Comparison of ENCODE assay signal across 1 cellular context in the genomic region with DNA sequence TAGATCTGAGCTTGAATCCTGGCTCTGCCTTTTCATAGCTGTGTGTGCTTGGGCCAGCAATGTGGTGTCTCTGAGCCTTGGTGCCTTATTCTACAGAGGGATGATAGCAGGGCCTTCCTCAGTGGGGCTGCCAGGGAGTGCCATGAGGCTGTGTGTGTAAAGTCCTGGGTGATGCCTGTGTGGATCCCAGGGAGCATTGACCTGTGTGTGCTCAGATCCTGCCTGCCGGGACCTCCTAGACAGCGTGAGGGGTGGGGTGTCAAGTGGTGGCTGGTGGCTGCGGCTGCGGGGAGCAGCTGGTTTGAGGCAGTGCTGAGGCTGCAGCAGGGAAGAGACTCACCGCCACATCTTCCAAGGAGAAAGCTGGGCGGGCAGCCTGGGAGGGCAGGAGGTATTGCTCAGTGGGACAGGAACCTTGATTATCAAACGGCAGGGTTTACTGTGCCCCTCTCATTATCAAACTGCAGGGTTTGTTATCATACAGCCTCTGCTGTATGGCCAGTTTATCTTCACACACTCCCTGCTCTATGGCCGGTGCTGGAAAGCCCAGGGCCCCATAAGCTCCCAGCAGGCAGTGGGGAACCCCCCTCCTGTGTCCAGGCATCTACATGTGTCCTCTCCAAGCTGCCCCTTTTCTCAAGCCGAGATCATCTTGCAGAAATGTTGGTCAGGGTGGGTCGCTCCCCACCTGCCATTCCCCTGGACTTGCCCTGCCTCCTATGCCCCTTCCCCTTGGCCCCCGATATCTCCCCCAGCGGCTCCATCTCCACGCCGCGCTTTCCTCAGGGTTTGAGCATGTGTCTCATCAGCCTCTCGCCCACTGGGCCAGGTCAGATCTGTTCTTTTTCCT.
TF ChIP-seq lines count a peak whose summit lies in the region.

No MANE protein-coding gene starts in this region.

TF ChIP-seq in K562, 482 proteins besides CTCF, POLR2A, EP300 and RAD21 (continued from another document and continues in another):
- TF ChIP-seq POLR3G (IDR thresholded peaks at IDR 0.05; ENCODE audit: extremely low read depth, insufficient read length, insufficient replicate concordance) (no peak), ZNF408 (CRISPR knock-in tag; IDR thresholded peaks at IDR 0.05; ENCODE audit: low read depth) (no peak), NFE2L1 (tag; IDR thresholded peaks at IDR 0.05; ENCODE audit: borderline replicate concordance, low read depth) (no peak), TCF7 (IDR thresholded peaks at IDR 0.05; ENCODE audit: borderline replicate concordance) (no peak), CBFA2T2 (conservative IDR thresholded peaks at IDR 0.05) (peak; percentile 92), ZNF24 (IDR thresholded peaks at IDR 0.05) (no peak), CBFA2T3 (IDR thresholded peaks at IDR 0.05) (peak; percentile 96), SMARCA5 (IDR thresholded peaks at IDR 0.05) (peak; percentile 91), CEBPB (tag; IDR thresholded peaks at IDR 0.05) (no peak), ZNF41 (CRISPR knock-in tag; conservative IDR thresholded peaks at IDR 0.05) (no peak), MAZ (CRISPR knock-in tag; conservative IDR thresholded peaks at IDR 0.05 in 1 of 2, IDR thresholded peaks at IDR 0.05 in 1 of 2) (no peak; a peak in 1 of 4 replicates), FOXP4 (CRISPR knock-in tag; IDR thresholded peaks at IDR 0.05; ENCODE audit: borderline replicate concordance) (no peak), MXI1 (IDR thresholded peaks at IDR 0.05; ENCODE audit: low read depth, low read length) (no peak), PTBP1 (IDR thresholded peaks at IDR 0.05; ENCODE audit: low read depth, low read length) (0 out of 2 replicates have a peak, but pooled peaks have one; percentile 16), ZFP36 (IDR thresholded peaks at IDR 0.05; ENCODE audit: low read depth, low read length, partially characterized antibody) (peak; percentile 94), NR4A1 (CRISPR knock-in tag; IDR thresholded peaks at IDR 0.05) (no peak), NR4A1 (tag; IDR thresholded peaks at IDR 0.05) (peak; percentile 78), BRF1 (IDR thresholded peaks at IDR 0.05; ENCODE audit: borderline replicate concordance, extremely low read depth, insufficient read length) (no peak), RBFOX2 (IDR thresholded peaks at IDR 0.05; ENCODE audit: low read depth, low read length) (peak; percentile 62; the same call in 1 of the 2 replicates), TEAD2 (tag; IDR thresholded peaks at IDR 0.05) (no peak), RBM39 (optimal IDR thresholded peaks at IDR 0.05; ENCODE audit: low read depth, low read length) (no peak), CBX5 (IDR thresholded peaks at IDR 0.05; ENCODE audit: borderline replicate concordance, low read depth) (no peak), ETV6 (IDR thresholded peaks at IDR 0.05; ENCODE audit: borderline replicate concordance in 1 of 2, low read depth in 2 of 2, low read length in 1 of 2) (no peak), ETV6 (CRISPR knock-in tag; IDR thresholded peaks at IDR 0.05; ENCODE audit: borderline replicate concordance) (no peak), MIER1 (IDR thresholded peaks at IDR 0.05; ENCODE audit: low read depth) (peak; percentile 40; the same call in 1 of the 2 replicates), NFIC (IDR thresholded peaks at IDR 0.05) (peak; percentile 77), NRF1 (conservative IDR thresholded peaks at IDR 0.05 in 1 of 2, IDR thresholded peaks at IDR 0.05 in 1 of 2) (peak; percentile 16 to 23; a peak in 2 of 4 replicates), MTF1 (CRISPR knock-in tag; IDR thresholded peaks at IDR 0.05; ENCODE audit: borderline replicate concordance) (no peak), GABPB1 (CRISPR knock-in tag; IDR thresholded peaks at IDR 0.05) (peak; percentile 49; the same call in 1 of the 2 replicates), ZSCAN32 (CRISPR knock-in tag; IDR thresholded peaks at IDR 0.05) (no peak), ZBTB26 (CRISPR knock-in tag; IDR thresholded peaks at IDR 0.05) (no peak), NFATC3 (IDR thresholded peaks at IDR 0.05) (no peak), CBX1 (IDR thresholded peaks at IDR 0.05; ENCODE audit: low read depth) (0 out of 2 replicates have a peak, but pooled peaks have one; percentile 30), YY1 (IDR thresholded peaks at IDR 0.05; ENCODE audit: borderline replicate concordance in 1 of 3, control insufficient read depth in 1 of 3, extremely low read depth in 1 of 3, insufficient read depth in 3 of 3, insufficient read length in 1 of 3, insufficient replicate concordance in 2 of 3, low read depth in 1 of 3, low read length in 2 of 3) (peak in 2 of 3 experiments; percentile 11 to 68), NR3C1 (CRISPR knock-in tag; IDR thresholded peaks at IDR 0.05) (no peak), TBP (optimal IDR thresholded peaks at IDR 0.05; ENCODE audit: low read depth, low read length) (peak; percentile 40), ZNF740 (CRISPR knock-in tag; IDR thresholded peaks at IDR 0.05) (peak; percentile 53; the same call in 1 of the 2 replicates), ZNF740 (tag; IDR thresholded peaks at IDR 0.05) (no peak), GATA2 (CRISPR knock-in tag; IDR thresholded peaks at IDR 0.05) (peak; percentile 61; the same call in 1 of the 2 replicates), TRIM28 (IDR thresholded peaks at IDR 0.05) (no peak), XRCC4 (IDR thresholded peaks at IDR 0.05; ENCODE audit: extremely low read depth, insufficient read depth, insufficient read length) (no peak), STAG1 (CRISPR knock-in tag; IDR thresholded peaks at IDR 0.05; ENCODE audit: borderline replicate concordance) (no peak), CREM (IDR thresholded peaks at IDR 0.05; ENCODE audit: low read depth) (peak; percentile 55), SMARCC2 (IDR thresholded peaks at IDR 0.05; ENCODE audit: low read depth) (no peak), RNF2 (IDR thresholded peaks at IDR 0.05) (peak; percentile 53; the same call in 1 of the 2 replicates), RCOR1 (IDR thresholded peaks at IDR 0.05; ENCODE audit: borderline replicate concordance in 1 of 2, low read depth in 2 of 2, low read length in 2 of 2) (peak in 1 of 2 experiments; percentile 78; a peak in 2 of 4 replicates)
- TF ChIP-seq, protein P1, sequence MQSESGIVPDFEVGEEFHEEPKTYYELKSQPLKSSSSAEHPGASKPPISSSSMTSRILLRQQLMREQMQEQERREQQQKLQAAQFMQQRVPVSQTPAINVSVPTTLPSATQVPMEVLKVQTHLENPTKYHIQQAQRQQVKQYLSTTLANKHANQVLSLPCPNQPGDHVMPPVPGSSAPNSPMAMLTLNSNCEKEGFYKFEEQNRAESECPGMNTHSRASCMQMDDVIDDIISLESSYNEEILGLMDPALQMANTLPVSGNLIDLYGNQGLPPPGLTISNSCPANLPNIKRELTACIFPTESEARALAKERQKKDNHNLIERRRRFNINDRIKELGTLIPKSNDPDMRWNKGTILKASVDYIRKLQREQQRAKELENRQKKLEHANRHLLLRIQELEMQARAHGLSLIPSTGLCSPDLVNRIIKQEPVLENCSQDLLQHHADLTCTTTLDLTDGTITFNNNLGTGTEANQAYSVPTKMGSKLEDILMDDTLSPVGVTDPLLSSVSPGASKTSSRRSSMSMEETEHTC (IDR thresholded peaks at IDR 0.05), result no peak
- TF ChIP-seq, protein P2, sequence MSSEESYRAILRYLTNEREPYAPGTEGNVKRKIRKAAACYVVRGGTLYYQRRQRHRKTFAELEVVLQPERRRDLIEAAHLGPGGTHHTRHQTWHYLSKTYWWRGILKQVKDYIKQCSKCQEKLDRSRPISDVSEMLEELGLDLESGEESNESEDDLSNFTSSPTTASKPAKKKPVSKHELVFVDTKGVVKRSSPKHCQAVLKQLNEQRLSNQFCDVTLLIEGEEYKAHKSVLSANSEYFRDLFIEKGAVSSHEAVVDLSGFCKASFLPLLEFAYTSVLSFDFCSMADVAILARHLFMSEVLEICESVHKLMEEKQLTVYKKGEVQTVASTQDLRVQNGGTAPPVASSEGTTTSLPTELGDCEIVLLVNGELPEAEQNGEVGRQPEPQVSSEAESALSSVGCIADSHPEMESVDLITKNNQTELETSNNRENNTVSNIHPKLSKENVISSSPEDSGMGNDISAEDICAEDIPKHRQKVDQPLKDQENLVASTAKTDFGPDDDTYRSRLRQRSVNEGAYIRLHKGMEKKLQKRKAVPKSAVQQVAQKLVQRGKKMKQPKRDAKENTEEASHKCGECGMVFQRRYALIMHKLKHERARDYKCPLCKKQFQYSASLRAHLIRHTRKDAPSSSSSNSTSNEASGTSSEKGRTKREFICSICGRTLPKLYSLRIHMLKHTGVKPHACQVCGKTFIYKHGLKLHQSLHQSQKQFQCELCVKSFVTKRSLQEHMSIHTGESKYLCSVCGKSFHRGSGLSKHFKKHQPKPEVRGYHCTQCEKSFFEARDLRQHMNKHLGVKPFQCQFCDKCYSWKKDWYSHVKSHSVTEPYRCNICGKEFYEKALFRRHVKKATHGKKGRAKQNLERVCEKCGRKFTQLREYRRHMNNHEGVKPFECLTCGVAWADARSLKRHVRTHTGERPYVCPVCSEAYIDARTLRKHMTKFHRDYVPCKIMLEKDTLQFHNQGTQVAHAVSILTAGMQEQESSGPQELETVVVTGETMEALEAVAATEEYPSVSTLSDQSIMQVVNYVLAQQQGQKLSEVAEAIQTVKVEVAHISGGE (CRISPR knock-in tag; IDR thresholded peaks at IDR 0.05), result peak in 1 of 3 experiments; percentile 77; a peak in 2 of 6 replicates
- TF ChIP-seq, protein P3, sequence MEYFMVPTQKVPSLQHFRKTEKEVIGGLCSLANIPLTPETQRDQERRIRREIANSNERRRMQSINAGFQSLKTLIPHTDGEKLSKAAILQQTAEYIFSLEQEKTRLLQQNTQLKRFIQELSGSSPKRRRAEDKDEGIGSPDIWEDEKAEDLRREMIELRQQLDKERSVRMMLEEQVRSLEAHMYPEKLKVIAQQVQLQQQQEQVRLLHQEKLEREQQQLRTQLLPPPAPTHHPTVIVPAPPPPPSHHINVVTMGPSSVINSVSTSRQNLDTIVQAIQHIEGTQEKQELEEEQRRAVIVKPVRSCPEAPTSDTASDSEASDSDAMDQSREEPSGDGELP (CRISPR knock-in tag; IDR thresholded peaks at IDR 0.05; ENCODE audit: borderline replicate concordance), result peak; percentile 82; the same call in 1 of the 2 replicates
- TF ChIP-seq, protein P4, sequence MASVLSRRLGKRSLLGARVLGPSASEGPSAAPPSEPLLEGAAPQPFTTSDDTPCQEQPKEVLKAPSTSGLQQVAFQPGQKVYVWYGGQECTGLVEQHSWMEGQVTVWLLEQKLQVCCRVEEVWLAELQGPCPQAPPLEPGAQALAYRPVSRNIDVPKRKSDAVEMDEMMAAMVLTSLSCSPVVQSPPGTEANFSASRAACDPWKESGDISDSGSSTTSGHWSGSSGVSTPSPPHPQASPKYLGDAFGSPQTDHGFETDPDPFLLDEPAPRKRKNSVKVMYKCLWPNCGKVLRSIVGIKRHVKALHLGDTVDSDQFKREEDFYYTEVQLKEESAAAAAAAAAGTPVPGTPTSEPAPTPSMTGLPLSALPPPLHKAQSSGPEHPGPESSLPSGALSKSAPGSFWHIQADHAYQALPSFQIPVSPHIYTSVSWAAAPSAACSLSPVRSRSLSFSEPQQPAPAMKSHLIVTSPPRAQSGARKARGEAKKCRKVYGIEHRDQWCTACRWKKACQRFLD (CRISPR knock-in tag; IDR thresholded peaks at IDR 0.05), result peak; percentile 30; the same call in 1 of the 2 replicates
- TF ChIP-seq, protein P5, sequence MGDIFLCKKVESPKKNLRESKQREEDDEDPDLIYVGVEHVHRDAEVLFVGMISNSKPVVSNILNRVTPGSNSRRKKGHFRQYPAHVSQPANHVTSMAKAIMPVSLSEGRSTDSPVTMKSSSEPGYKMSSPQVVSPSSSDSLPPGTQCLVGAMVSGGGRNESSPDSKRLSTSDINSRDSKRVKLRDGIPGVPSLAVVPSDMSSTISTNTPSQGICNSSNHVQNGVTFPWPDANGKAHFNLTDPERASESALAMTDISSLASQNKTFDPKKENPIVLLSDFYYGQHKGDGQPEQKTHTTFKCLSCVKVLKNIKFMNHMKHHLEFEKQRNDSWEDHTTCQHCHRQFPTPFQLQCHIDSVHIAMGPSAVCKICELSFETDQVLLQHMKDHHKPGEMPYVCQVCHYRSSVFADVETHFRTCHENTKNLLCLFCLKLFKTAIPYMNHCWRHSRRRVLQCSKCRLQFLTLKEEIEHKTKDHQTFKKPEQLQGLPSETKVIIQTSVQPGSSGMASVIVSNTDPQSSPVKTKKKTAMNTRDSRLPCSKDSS (IDR thresholded peaks at IDR 0.05; ENCODE audit: low read depth, partially characterized antibody), result no peak
